In genomic region chr10:35331894-35332640, GRCh38 we compare ENCODE assay signal across 11 cellular contexts. TPM values are rescaled to one million over a fixed set of nuclear protein-coding genes. Genes with fewer than 3 reads are reported as not detected.
DNase-seq lines count a peak whose midpoint lies in the region; ATAC-seq, FAIRE-seq and TF ChIP-seq lines count a peak whose summit lies in the region.
"Had no signal": no experiment of that assay in that cellular context is flagged by ENCODE, and none has a peak within 500 bp of the region (broad histone marks: within the 10 kb centered on the region; RNA-seq: fewer than 3 reads in every experiment).

No MANE protein-coding gene starts in this region.

- H3K36me3 ChIP-seq in RWPE2 (ENCODE audit: low read depth) (peaks cover 27% of the 10 kb centered on the region), small intestine (ENCODE audit: control insufficient read depth in 2 of 2, insufficient read depth in 2 of 2, low read length in 2 of 2) (peaks cover 0 to 2% of the 10 kb centered on the region in 2 donors)

- H3K27ac ChIP-seq in RWPE2 (ENCODE audit: poor library complexity, severe bottlenecking) (peak overlapping the region; percentile 76), foreskin keratinocyte (peak overlapping the region; percentile 59), small intestine (ENCODE audit: low read depth in 1 of 2, low read length in 1 of 2) (peak overlapping the region; percentile 30 to 44)
- H3K27ac ChIP-seq: BLaER1 had no signal

- DNase-seq in SIG-M5 treated with dmso at 0.1 percent for 504 hours (lab: John Stamatoyannopoulos, UW; ENCODE audit: unreplicated experiment), result peak; percentile 43
- no peak for DNase-seq in SIG-M5 (lab: John Stamatoyannopoulos, UW)
- no peak for DNase-seq in RWPE2 (ENCODE audit: low spot score)
- peak; percentile 75 to 88 for DNase-seq in foreskin keratinocyte
- peak; percentile 80 for DNase-seq in small intestine
- no peak for DNase-seq in stimulated activated CD4-positive, alpha-beta T cell treated with anti-CD3 and anti-CD28 coated beads, Interleukin-2, amount 100 ng/mL, for 48 hours
- no peak for DNase-seq in NOMO-1 (lab: John Stamatoyannopoulos, UW; ENCODE audit: unreplicated experiment in 2 of 2)
- DNase-seq in NCI-H774 (lab: John Stamatoyannopoulos, UW), result no peak
- DNase-seq: activated CD8-positive, alpha-beta memory T cell treated with anti-CD3 and anti-CD28 coated beads, Interleukin-2, amount 50 U/mL, for 4 hours; NCI-H2029 treated with DMSO at 0.1 percent for 48 hours had no signal

- H3K9me3 ChIP-seq in RWPE2 (ENCODE audit: severe bottlenecking) (no peaks in the 10 kb centered on the region), small intestine (ENCODE audit: control insufficient read depth, low read depth) (no peaks in the 10 kb centered on the region)
- H3K9me3 ChIP-seq: BLaER1 had no signal

- H3K4me1 ChIP-seq in RWPE2 (ENCODE audit: insufficient read depth, poor library complexity, severe bottlenecking) (peaks cover 22% of the 10 kb centered on the region), foreskin keratinocyte (peaks cover 9% of the 10 kb centered on the region), small intestine (ENCODE audit: control insufficient read depth in 2 of 2, insufficient read depth in 1 of 2, low read depth in 1 of 2, low read length in 1 of 2) (peaks cover 11% of the 10 kb centered on the region in 2 donors)

- no peak for FAIRE-seq in small intestine (lab: Jason Lieb, UNC)

- WGBS in small intestine, 3 donors, result 51 to 64% (median 63%) methylated on average over 6 of the region's 6 CpGs

- H3K27me3 ChIP-seq in RWPE2 (ENCODE audit: insufficient read depth, poor library complexity, severe bottlenecking) (no peaks in the 10 kb centered on the region), foreskin keratinocyte (no peaks in the 10 kb centered on the region), small intestine (ENCODE audit: control insufficient read depth in 2 of 2, insufficient read depth in 2 of 2, low read length in 2 of 2) (no peaks in the 10 kb centered on the region)

- H3K4me3 ChIP-seq in RWPE2 (ENCODE audit: severe bottlenecking) (no peak overlapping the region), small intestine (ENCODE audit: low read depth in 1 of 2, low read length in 2 of 2) (no peak overlapping the region)
- H3K4me3 ChIP-seq: BLaER1 had no signal

- TF ChIP-seq CTCF in RWPE2 (IDR thresholded peaks at IDR 0.05; ENCODE audit: poor library complexity, severe bottlenecking), result no peak
- no peak for TF ChIP-seq CTCF in foreskin keratinocyte (conservative IDR thresholded peaks at IDR 0.05)

- ATAC-seq in RWPE2 (ENCODE audit: low read depth), result peak; percentile 75
- peak; percentile 76 for ATAC-seq in foreskin keratinocyte

RNA-seq across cellular contexts. Expression of gene CCNY, which starts 4.2 kb away (rescaled TPM):
- total RNA-seq in foreskin keratinocyte, result 34.4 and 37.6 TPM in 2 replicates
- polyA plus RNA-seq in foreskin keratinocyte (25.8 and 26.7 TPM in 2 replicates), small intestine (10 to 100 TPM; 26.7 to 35.8 (median 28.9) TPM)

Comparison
In these comparisons a context has a peak if more than half of its experiments do, and no peak if none do; other contexts are left out.
1. DNase-seq: peak in SIG-M5 treated with dmso at 0.1 percent for 504 hours (single experiment), foreskin keratinocyte (2 of 2) and small intestine (single experiment); none in SIG-M5 (single experiment), RWPE2 (single experiment), stimulated activated CD4-positive, alpha-beta T cell treated with anti-CD3 and anti-CD28 coated beads, Interleukin-2, amount 100 ng/mL, for 48 hours (0 of 2), NOMO-1 (0 of 2) and NCI-H774 (single experiment).
2. Peak in every context shown above with its lines, with median percentiles within 50 percentile points of each other: H3K27ac ChIP-seq.